2 cellular contexts compared by ENCODE assay signal in the genomic region with DNA sequence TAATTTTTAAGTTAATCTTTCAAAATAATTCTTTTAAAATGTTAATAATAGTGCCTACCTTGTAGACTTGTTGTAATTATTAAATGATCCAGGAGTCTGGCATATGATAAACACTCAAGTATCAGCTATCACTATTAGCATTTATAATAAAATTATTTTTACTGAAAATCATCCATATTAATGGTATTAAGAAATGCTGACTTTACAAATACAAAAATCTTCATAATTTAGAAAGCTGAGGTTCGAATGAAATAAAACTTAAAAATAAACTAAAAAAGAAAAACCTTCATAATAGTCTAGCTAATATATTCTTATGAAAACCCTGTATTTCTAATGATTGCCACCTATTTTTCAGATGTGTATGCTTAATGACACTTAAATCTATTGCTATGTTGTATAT.
TF ChIP-seq lines count a peak whose summit lies in the region.

No MANE protein-coding gene starts in this region.

TF ChIP-seq in A549, 52 proteins besides CTCF, POLR2A, EP300 and RAD21:
- no peak for TF ChIP-seq CBX2 (IDR thresholded peaks at IDR 0.05; ENCODE audit: borderline replicate concordance, low read depth)
- peak; percentile 63 for TF ChIP-seq MAFK (IDR thresholded peaks at IDR 0.05; ENCODE audit: partially characterized antibody)

TF ChIP-seq in K562, 482 proteins besides CTCF, POLR2A, EP300 and RAD21:
- TF ChIP-seq EP400 (IDR thresholded peaks at IDR 0.05), result no peak
- TF ChIP-seq, protein P1, sequence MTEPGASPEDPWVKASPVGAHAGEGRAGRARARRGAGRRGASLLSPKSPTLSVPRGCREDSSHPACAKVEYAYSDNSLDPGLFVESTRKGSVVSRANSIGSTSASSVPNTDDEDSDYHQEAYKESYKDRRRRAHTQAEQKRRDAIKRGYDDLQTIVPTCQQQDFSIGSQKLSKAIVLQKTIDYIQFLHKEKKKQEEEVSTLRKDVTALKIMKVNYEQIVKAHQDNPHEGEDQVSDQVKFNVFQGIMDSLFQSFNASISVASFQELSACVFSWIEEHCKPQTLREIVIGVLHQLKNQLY (CRISPR knock-in tag; conservative IDR thresholded peaks at IDR 0.05), result no peak
- TF ChIP-seq C11orf30 (IDR thresholded peaks at IDR 0.05; ENCODE audit: low read depth), result peak; percentile 87
- TF ChIP-seq, protein P2, sequence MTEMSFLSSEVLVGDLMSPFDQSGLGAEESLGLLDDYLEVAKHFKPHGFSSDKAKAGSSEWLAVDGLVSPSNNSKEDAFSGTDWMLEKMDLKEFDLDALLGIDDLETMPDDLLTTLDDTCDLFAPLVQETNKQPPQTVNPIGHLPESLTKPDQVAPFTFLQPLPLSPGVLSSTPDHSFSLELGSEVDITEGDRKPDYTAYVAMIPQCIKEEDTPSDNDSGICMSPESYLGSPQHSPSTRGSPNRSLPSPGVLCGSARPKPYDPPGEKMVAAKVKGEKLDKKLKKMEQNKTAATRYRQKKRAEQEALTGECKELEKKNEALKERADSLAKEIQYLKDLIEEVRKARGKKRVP (CRISPR knock-in tag; IDR thresholded peaks at IDR 0.05), result no peak
- peak; percentile 96 for TF ChIP-seq ZNF316 (IDR thresholded peaks at IDR 0.05)
- no peak for TF ChIP-seq BCL6 (CRISPR knock-in tag; IDR thresholded peaks at IDR 0.05)
- TF ChIP-seq PHB2 (IDR thresholded peaks at IDR 0.05; ENCODE audit: low read depth), result no peak
- no peak for TF ChIP-seq MYC (IDR thresholded peaks at IDR 0.05; ENCODE audit: low read depth, low read length)
- TF ChIP-seq MYC (CRISPR knock-in tag; IDR thresholded peaks at IDR 0.05; ENCODE audit: borderline replicate concordance, low read depth), result no peak
- TF ChIP-seq NFRKB (IDR thresholded peaks at IDR 0.05; ENCODE audit: low read depth), result no peak
- peak; percentile 75 for TF ChIP-seq MAFG (tag; conservative IDR thresholded peaks at IDR 0.05)
- peak; percentile 67; the same call in 1 of the 2 replicates for TF ChIP-seq MAFF (IDR thresholded peaks at IDR 0.05; ENCODE audit: low read length)
- TF ChIP-seq ZNF707 (CRISPR knock-in tag; conservative IDR thresholded peaks at IDR 0.05), result no peak
- TF ChIP-seq ZBTB7A (IDR thresholded peaks at IDR 0.05; ENCODE audit: borderline replicate concordance, control insufficient read depth, low read depth, low read length), result no peak
- TF ChIP-seq, protein P3, sequence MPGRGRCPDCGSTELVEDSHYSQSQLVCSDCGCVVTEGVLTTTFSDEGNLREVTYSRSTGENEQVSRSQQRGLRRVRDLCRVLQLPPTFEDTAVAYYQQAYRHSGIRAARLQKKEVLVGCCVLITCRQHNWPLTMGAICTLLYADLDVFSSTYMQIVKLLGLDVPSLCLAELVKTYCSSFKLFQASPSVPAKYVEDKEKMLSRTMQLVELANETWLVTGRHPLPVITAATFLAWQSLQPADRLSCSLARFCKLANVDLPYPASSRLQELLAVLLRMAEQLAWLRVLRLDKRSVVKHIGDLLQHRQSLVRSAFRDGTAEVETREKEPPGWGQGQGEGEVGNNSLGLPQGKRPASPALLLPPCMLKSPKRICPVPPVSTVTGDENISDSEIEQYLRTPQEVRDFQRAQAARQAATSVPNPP (IDR thresholded peaks at IDR 0.05; ENCODE audit: borderline replicate concordance, insufficient read depth, insufficient read length), result no peak
- TF ChIP-seq MAFK (IDR thresholded peaks at IDR 0.05; ENCODE audit: low read length), result peak; percentile 65; the same call in 1 of the 2 replicates
- TF ChIP-seq NR1H2 (CRISPR knock-in tag; IDR thresholded peaks at IDR 0.05), result no peak
- TF ChIP-seq NR2C1 (IDR thresholded peaks at IDR 0.05), result no peak
- TF ChIP-seq NR2C1 (tag; IDR thresholded peaks at IDR 0.05), result no peak
- TF ChIP-seq ZNF253 (CRISPR knock-in tag; conservative IDR thresholded peaks at IDR 0.05), result no peak
- no peak for TF ChIP-seq ZNF699 (CRISPR knock-in tag; IDR thresholded peaks at IDR 0.05; ENCODE audit: insufficient replicate concordance)
TF ChIP-seq in K562: peak in this region for 5.
